ENCODE assay signal across 8 cellular contexts in genomic region chr5:160649304-160649703, GRCh38.
DNase-seq lines count a peak whose midpoint lies in the region; ATAC-seq, FAIRE-seq and TF ChIP-seq lines count a peak whose summit lies in the region.
"Had no signal": no experiment of that assay in that cellular context is flagged by ENCODE, and none has a peak within 500 bp of the region (broad histone marks: within the 10 kb centered on the region; RNA-seq: fewer than 3 reads in every experiment).

No MANE protein-coding gene starts in this region.

- intact Hi-C loops in pancreas (cut with DNase I) (no loop called here), aorta (cut with DNase I) (no loop called here)

- DNase-seq in SK-MEL-5 (ENCODE audit: low read depth, low spot score): peak; percentile 71
- DNase-seq in pancreas: no peak
- DNase-seq in NCI-H524 treated with DMSO at 0.1 percent for 48 hours (lab: John Stamatoyannopoulos, UW): no peak
- DNase-seq in aorta: no peak
- DNase-seq: stimulated activated naive B cell treated with anti-CD40 and anti-IgM and Interleukin-4, amounts not matched to agents 10 μg/mL and 1 μg/mL and 100 μg/mL, for 72 hours had no signal

- no peak for FAIRE-seq in pancreas (lab: Jason Lieb, UNC)

- H3K27ac ChIP-seq in pancreas (no peak overlapping the region), aorta (ENCODE audit: low read depth in 1 of 2, low read length in 2 of 2) (no peak overlapping the region)

- in situ Hi-C loops in SK-MEL-5 (cut with HindIII; ENCODE audit: low pct_unique_long_range_greater_than_20kb, low sequenced_read_pairs): no loop called here

- H3K4me1 ChIP-seq in pancreas (peaks cover 0 to 14% (median 7%) of the 10 kb centered on the region in 3 donors), aorta (ENCODE audit: control insufficient read depth in 1 of 2, insufficient read depth in 2 of 2, low read length in 2 of 2) (no peaks in the 10 kb centered on the region)

- no peak overlapping the region for H3K4me3 ChIP-seq in pancreas
- H3K4me3 ChIP-seq in aorta (ENCODE audit: low read length in 2 of 2): no peak overlapping the region

- no peaks in the 10 kb centered on the region for H3K36me3 ChIP-seq in pancreas
- H3K36me3 ChIP-seq in aorta (ENCODE audit: control insufficient read depth in 1 of 2, insufficient read depth in 2 of 2, low read length in 1 of 2): no peaks in the 10 kb centered on the region

- ATAC-seq in GM18520 (IDR thresholded peaks at IDR 0.05; ENCODE audit: unreplicated experiment): peak; percentile 63
- ATAC-seq in HG03060 (IDR thresholded peaks at IDR 0.05; ENCODE audit: low read depth, unreplicated experiment): peak; percentile 60
- peak in 3 of 4 donors; percentile 49 to 73 (median 70) for ATAC-seq in pancreas
- no peak for ATAC-seq in GM21526 (IDR thresholded peaks at IDR 0.05; ENCODE audit: low FRiP score, unreplicated experiment)
- no peak for ATAC-seq in aorta (ENCODE audit: low FRiP score)

- H3K27me3 ChIP-seq in pancreas: no peaks in the 10 kb centered on the region
- no peaks in the 10 kb centered on the region for H3K27me3 ChIP-seq in aorta (ENCODE audit: control insufficient read depth in 1 of 2, insufficient read depth in 2 of 2, low read length in 1 of 2)

- H3K9me3 ChIP-seq in pancreas: no peaks in the 10 kb centered on the region
- no peaks in the 10 kb centered on the region for H3K9me3 ChIP-seq in aorta (ENCODE audit: control insufficient read depth, low read length)

- no peak for TF ChIP-seq CTCF in pancreas (IDR thresholded peaks at IDR 0.05)

Comparison
In these comparisons a context has a peak if more than half of its experiments do, and no peak if none do; other contexts are left out.
1. ATAC-seq: peak in GM18520 (single experiment), HG03060 (single experiment) and pancreas (3 of 4); none in GM21526 (single experiment) and aorta (single experiment).